ENCODE assay signal across 9 cellular contexts in the genomic region with DNA sequence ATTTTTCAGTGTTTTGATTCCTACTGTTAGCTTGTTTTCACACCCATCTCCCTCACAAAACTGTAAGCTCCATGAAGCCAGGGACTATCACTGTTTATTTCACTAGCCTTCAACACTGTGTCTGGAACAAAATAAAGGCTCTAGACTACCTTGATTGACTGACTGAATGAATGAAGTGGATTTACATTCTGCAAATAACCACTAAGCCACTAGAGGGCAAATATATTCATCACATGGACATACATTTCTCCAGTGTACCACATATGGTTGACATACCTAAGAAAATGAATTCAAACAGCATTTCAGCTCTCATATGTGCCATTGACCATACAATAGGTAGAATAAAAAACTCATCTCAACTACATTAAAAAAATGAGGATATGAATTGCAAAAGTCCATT.
DNase-seq lines count a peak whose midpoint lies in the region; ATAC-seq and TF ChIP-seq lines count a peak whose summit lies in the region.
"Had no signal": no experiment of that assay in that cellular context is flagged by ENCODE, and none has a peak within 500 bp of the region (broad histone marks: within the 10 kb centered on the region; RNA-seq: fewer than 3 reads in every experiment).

No MANE protein-coding gene starts in this region.

- peak; percentile 47 for TF ChIP-seq CTCF in BE2C (IDR thresholded peaks at IDR 0.05; ENCODE audit: low read depth, low read length)
- no peak for TF ChIP-seq CTCF in GM20000 (IDR thresholded peaks at IDR 0.05; ENCODE audit: extremely low read depth, missing control alignments)
- TF ChIP-seq CTCF in OCI-LY3 (IDR thresholded peaks at IDR 0.05; ENCODE audit: low read depth, low read length): 0 out of 2 replicates have a peak, but pooled peaks have one; percentile 21
- TF ChIP-seq CTCF in fibroblast of the aortic adventitia (IDR thresholded peaks at IDR 0.05; ENCODE audit: insufficient read depth, low read length): peak; percentile 27

- H3K9ac ChIP-seq in OCI-LY3 (ENCODE audit: low read length): no peak overlapping the region

- H3K4me3 Mint-ChIP-seq in activated T-cell treated with anti-CD3 and anti-CD28 coated beads, Interleukin-2, amount 50 U/mL, for 24 hours: no peak overlapping the region

- H4K20me1 ChIP-seq in OCI-LY3 (ENCODE audit: insufficient read depth, low read length): no peaks in the 10 kb centered on the region

- ATAC-seq in GM18519 (IDR thresholded peaks at IDR 0.05; ENCODE audit: low FRiP score, unreplicated experiment): no peak

- H3K27me3 ChIP-seq in BE2C (no peaks in the 10 kb centered on the region), OCI-LY3 (ENCODE audit: low read depth, low read length) (no peaks in the 10 kb centered on the region)

- no peaks in the 10 kb centered on the region for H3K36me3 ChIP-seq in BE2C
- H3K36me3 ChIP-seq in OCI-LY3 (replicated peaks; ENCODE audit: low read depth, low read length): no peaks in the 10 kb centered on the region
- H3K36me3 ChIP-seq: SJCRH30 had no signal

- H3K27ac ChIP-seq in OCI-LY3 (ENCODE audit: low read length): no peak overlapping the region
- H3K27ac ChIP-seq: SJCRH30 had no signal

- no peaks in the 10 kb centered on the region for H3K36me3 Mint-ChIP-seq in activated T-cell treated with anti-CD3 and anti-CD28 coated beads, Interleukin-2, amount 50 U/mL, for 24 hours (ENCODE audit: low read depth)

- H3K4me2 ChIP-seq in OCI-LY3 (ENCODE audit: low read length): no peak overlapping the region

- H3K4me3 ChIP-seq in BE2C (ENCODE audit: low read depth, low read length) (no peak overlapping the region), OCI-LY3 (ENCODE audit: low read length) (no peak overlapping the region), fibroblast of the aortic adventitia (ENCODE audit: low read depth, low read length) (no peak overlapping the region)
- H3K4me3 ChIP-seq: SJCRH30 had no signal

- no peak overlapping the region for H2AFZ ChIP-seq in OCI-LY3 (ENCODE audit: low read depth, low read length)

- H3K9me3 Mint-ChIP-seq in activated T-cell treated with anti-CD3 and anti-CD28 coated beads, Interleukin-2, amount 50 U/mL, for 24 hours: no peaks in the 10 kb centered on the region

- H3K27me3 Mint-ChIP-seq in activated T-cell treated with anti-CD3 and anti-CD28 coated beads, Interleukin-2, amount 50 U/mL, for 24 hours: peaks cover 25% of the 10 kb centered on the region

- DNase-seq in BE2C (no peak), GM20000 (ENCODE audit: low spot score) (peak; percentile 32), fibroblast of the aortic adventitia (ENCODE audit: low read depth) (peak; percentile 9), NCI-H187 treated with DMSO at 0.1 percent for 48 hours (lab: John Stamatoyannopoulos, UW) (no peak), GOT3 (lab: John Stamatoyannopoulos, UW) (no peak)
- DNase-seq in activated T-cell treated with anti-CD3 and anti-CD28 coated beads, Interleukin-2, amount 50 U/mL, for 24 hours: no peak

- H3K79me2 ChIP-seq in OCI-LY3 (ENCODE audit: low read length): no peaks in the 10 kb centered on the region

- H3K27ac Mint-ChIP-seq in activated T-cell treated with anti-CD3 and anti-CD28 coated beads, Interleukin-2, amount 50 U/mL, for 24 hours: no peak overlapping the region

- H3K4me1 Mint-ChIP-seq in activated T-cell treated with anti-CD3 and anti-CD28 coated beads, Interleukin-2, amount 50 U/mL, for 24 hours (ENCODE audit: low read depth): no peaks in the 10 kb centered on the region

- H3K9me3 ChIP-seq in BE2C: no peaks in the 10 kb centered on the region
- no peaks in the 10 kb centered on the region for H3K9me3 ChIP-seq in OCI-LY3 (ENCODE audit: insufficient read depth, low read length)
- H3K9me3 ChIP-seq: SJCRH30 had no signal

- no peaks in the 10 kb centered on the region for H3K4me1 ChIP-seq in BE2C
- H3K4me1 ChIP-seq in OCI-LY3 (ENCODE audit: low read length): no peaks in the 10 kb centered on the region
- H3K4me1 ChIP-seq: SJCRH30 had no signal

Comparison
In these comparisons a context has a peak if more than half of its experiments do, and no peak if none do; other contexts are left out.
1. DNase-seq: peak in GM20000 (single experiment) and fibroblast of the aortic adventitia (single experiment); none in BE2C (single experiment), NCI-H187 treated with DMSO at 0.1 percent for 48 hours (single experiment), GOT3 (single experiment) and activated T-cell treated with anti-CD3 and anti-CD28 coated beads, Interleukin-2, amount 50 U/mL, for 24 hours (single experiment).